Comparison of ENCODE assay signal across 1 cellular context in genomic region chr9:127734247-127734746, GRCh38.
A peak's percentile ranks its signal among the peaks of the same experiment; 100 is the strongest.
TF ChIP-seq lines count a peak whose summit lies in the region.

No MANE protein-coding gene starts in this region.

TF ChIP-seq in GM12878, 131 proteins besides CTCF, POLR2A, EP300 and RAD21:
- TF ChIP-seq MTA2 (IDR thresholded peaks at IDR 0.05; ENCODE audit: low read depth) (0 out of 2 replicates have a peak, but pooled peaks have one; percentile 21), ZBTB33 (IDR thresholded peaks at IDR 0.05) (0 out of 2 replicates have a peak, but pooled peaks have one; percentile 43), HDGF (IDR thresholded peaks at IDR 0.05) (0 out of 2 replicates have a peak, but pooled peaks have one; percentile 54), NRF1 (conservative IDR thresholded peaks at IDR 0.05; ENCODE audit: low read depth, low read length) (no peak; the same call in 1 of the 2 replicates), NBN (IDR thresholded peaks at IDR 0.05) (0 out of 2 replicates have a peak, but pooled peaks have one; percentile 39), YBX1 (IDR thresholded peaks at IDR 0.05) (no peak), TBL1XR1 (IDR thresholded peaks at IDR 0.05; ENCODE audit: low read depth, low read length) (no peak), SRF (IDR thresholded peaks at IDR 0.05; ENCODE audit: low read depth in 2 of 2, low read length in 2 of 2) (0 out of 4 replicates have a peak, but pooled peaks of 1 of the 2 experiments have one; percentile 31), MYC (IDR thresholded peaks at IDR 0.05; ENCODE audit: insufficient read depth, insufficient read length, insufficient replicate concordance, low read length, severe bottlenecking) (peak; percentile 40), TCF12 (IDR thresholded peaks at IDR 0.05; ENCODE audit: low read depth, low read length) (0 out of 2 replicates have a peak, but pooled peaks have one; percentile 5), SMARCA5 (IDR thresholded peaks at IDR 0.05) (peak; percentile 73; the same call in 1 of the 2 replicates), ZNF592 (IDR thresholded peaks at IDR 0.05) (0 out of 2 replicates have a peak, but pooled peaks have one; percentile 12)
